ENCODE assay signal across 10 cellular contexts in the genomic region with DNA sequence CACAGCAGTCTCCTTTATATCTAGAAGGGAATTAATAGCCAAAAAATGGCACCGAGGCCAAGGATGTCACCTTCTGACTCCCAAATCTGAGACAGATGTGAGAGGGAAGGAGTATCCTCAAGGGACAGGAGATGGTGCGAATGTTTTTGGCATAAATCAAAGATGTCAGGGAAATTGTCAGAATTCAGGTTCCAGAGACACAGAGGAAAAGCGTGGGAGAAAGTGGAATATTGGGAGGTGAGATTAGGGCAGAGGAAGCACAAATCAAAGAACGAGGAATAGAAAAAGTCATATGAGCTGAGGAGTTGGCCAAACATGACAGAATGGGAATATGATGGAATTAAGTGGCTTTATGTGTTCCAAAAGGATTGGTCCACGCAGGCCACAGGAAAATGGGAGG. TPM values are rescaled to one million over a fixed set of nuclear protein-coding genes. Genes with fewer than 3 reads are reported as not detected.
"Had no signal": no experiment of that assay in that cellular context is flagged by ENCODE, and none has a peak within 500 bp of the region (broad histone marks: within the 10 kb centered on the region; RNA-seq: fewer than 3 reads in every experiment).

No MANE protein-coding gene starts in this region.

- FAIRE-seq: HepG2 had no signal

- H3K36me3 ChIP-seq: HAP-1 had no signal

- H3K9me3 ChIP-seq: HAP-1 had no signal

- ATAC-seq: GM23338, HCT116, HepG2 had no signal

- H3K4me3 ChIP-seq: GM23338, HAP-1 had no signal

- H3K9me3 Mint-ChIP-seq: GM23338 had no signal

- H3K4me1 Mint-ChIP-seq: GM23338 had no signal

- DNase-seq: H7, HFFc6 had no signal

- H3K4me2 ChIP-seq: GM23338 had no signal

- H3K27ac Mint-ChIP-seq: GM23338, HFFc6, IgD-negative memory B cell had no signal

- H3K4me1 ChIP-seq: HAP-1 had no signal

- H2AFZ ChIP-seq: GM23338 had no signal

- H3K36me3 Mint-ChIP-seq: IgD-negative memory B cell had no signal

- H3K4me3 Mint-ChIP-seq: GM23338, HFFc6, IgD-negative memory B cell had no signal

- H3K27ac ChIP-seq: HL-60 had no signal

RNA-seq across cellular contexts. Expression of a gene that starts 6.2 kb away (rescaled TPM):
- total RNA-seq: GM23338, H7, HepG2 had no signal
- polyA plus RNA-seq: GM23338, HepG2 had no signal

RNA-seq across cellular contexts. Expression of a gene that starts 30.1 kb away (rescaled TPM):
- total RNA-seq: GM23338, H4, H7, HepG2, HFFc6, HT1080 had no signal
- polyA plus RNA-seq: GM23338, HepG2, IgD-negative memory B cell had no signal

RNA-seq across cellular contexts. Expression of a gene that starts 46.9 kb away (rescaled TPM):
- total RNA-seq: GM23338, H4, H7, HepG2, HFFc6, HT1080 had no signal
- polyA plus RNA-seq: GM23338, HepG2 had no signal
